Comparison of ENCODE assay signal across 13 cellular contexts in genomic region chr12:27285395-27285794, GRCh38. TPM values are rescaled to one million over a fixed set of nuclear protein-coding genes. Genes with fewer than 3 reads are reported as not detected.
DNase-seq lines count a peak whose midpoint lies in the region; ATAC-seq and TF ChIP-seq lines count a peak whose summit lies in the region.
"Had no signal": no experiment of that assay in that cellular context is flagged by ENCODE, and none has a peak within 500 bp of the region (broad histone marks: within the 10 kb centered on the region; RNA-seq: fewer than 3 reads in every experiment).

No MANE protein-coding gene starts in this region.

- no peaks in the 10 kb centered on the region for H3K9me3 ChIP-seq in sigmoid colon
- H3K9me3 ChIP-seq: MG63, SJCRH30 had no signal

- intact Hi-C loops in sigmoid colon (cut with DNase I), result no loop called here

- 96 to 99% methylated on average over 1 of the region's 1 CpG for WGBS in sigmoid colon, 2 donors

- no peak for TF ChIP-seq EP300 in sigmoid colon (IDR thresholded peaks at IDR 0.05)

- no peaks in the 10 kb centered on the region for H3K36me3 ChIP-seq in sigmoid colon
- H3K36me3 ChIP-seq: MG63, SJCRH30 had no signal

- TF ChIP-seq CTCF in GM12864 (IDR thresholded peaks at IDR 0.05; ENCODE audit: low read depth, low read length, missing control alignments) (no peak), fibroblast of pulmonary artery (IDR thresholded peaks at IDR 0.05; ENCODE audit: low read length, missing control alignments) (no peak), sigmoid colon (IDR thresholded peaks at IDR 0.05) (no peak), foreskin fibroblast (IDR thresholded peaks at IDR 0.05; ENCODE audit: low read depth, low read length) (no peak)

- H3K4me3 ChIP-seq in GM12864 (ENCODE audit: low read depth, low read length), result peak overlapping the region; percentile 25; the same call in 1 of the 2 replicates
- H3K4me3 ChIP-seq in fibroblast of pulmonary artery (replicated peaks; ENCODE audit: low read depth, low read length), result no peak overlapping the region
- no peak overlapping the region for H3K4me3 ChIP-seq in sigmoid colon
- H3K4me3 ChIP-seq in foreskin fibroblast (ENCODE audit: low read depth in 1 of 2, low read length in 2 of 2), result no peak overlapping the region
- H3K4me3 ChIP-seq: MG63, SJCRH30 had no signal

- DNase-seq in GM12864 (ENCODE audit: low read depth) (no peak), RPMI7951 (ENCODE audit: low read depth) (peak; percentile 36), fibroblast of pulmonary artery (ENCODE audit: low read depth) (peak; percentile 42), sigmoid colon (no peak), GM19240 (ENCODE audit: insufficient read length, low spot score) (no peak), foreskin fibroblast (no peak)
- DNase-seq: CD4-positive, CD25-positive, alpha-beta regulatory T cell; cerebellar nuclear complex; MG63; NCI-H526; SJCRH30 had no signal

- ATAC-seq in GM21529 (IDR thresholded peaks at IDR 0.05; ENCODE audit: unreplicated experiment), result no peak
- ATAC-seq in HG03469 (IDR thresholded peaks at IDR 0.05; ENCODE audit: unreplicated experiment), result no peak

- H3K4me1 ChIP-seq in sigmoid colon, result peaks cover 0 to 78% (median 60%) of the 10 kb centered on the region in 4 donors

- no peak for TF ChIP-seq POLR2A in sigmoid colon (IDR thresholded peaks at IDR 0.05)

- H3K27ac ChIP-seq in sigmoid colon, result peak overlapping the region; percentile 27 to 60 (median 55)
- H3K27ac ChIP-seq: SJCRH30 had no signal

- no peaks in the 10 kb centered on the region for H3K27me3 ChIP-seq in sigmoid colon
- H3K27me3 ChIP-seq: MG63, SJCRH30 had no signal

RNA-seq across cellular contexts. Expression of gene STK38L, which starts 41.3 kb away (rescaled TPM):
- total RNA-seq in RPMI7951 (2014; rRNA removed; shearing (Covaris generic)), result 11.0 and 14.7 TPM in 2 replicates
- total RNA-seq in sigmoid colon, result 10 to 100 TPM; 67.3 to 86.2 (median 78.3) TPM
- 10 to 100 TPM; 16.8 to 20.1 (median 17.4) TPM for polyA plus RNA-seq in sigmoid colon

RNA-seq across cellular contexts. Expression of gene BMAL2, which starts 47.2 kb away (rescaled TPM):
- 26.1 and 30.2 TPM in 2 replicates for total RNA-seq in RPMI7951 (2014; rRNA removed; shearing (Covaris generic))
- total RNA-seq in sigmoid colon, result 1 to 10 TPM; 3.2 to 6.2 (median 3.9) TPM
- polyA plus RNA-seq in sigmoid colon, result 1 to 10 TPM; 2.4 to 4.8 (median 4.4) TPM

Comparison
In these comparisons a context has a peak if more than half of its experiments do, and no peak if none do; other contexts are left out.
1. DNase-seq: peak in RPMI7951 (single experiment) and fibroblast of pulmonary artery (single experiment); none in GM12864 (single experiment), sigmoid colon (single experiment), GM19240 (single experiment) and foreskin fibroblast (0 of 2).